1 cellular context compared by ENCODE assay signal in genomic region chr10:72245949-72246525, GRCh38.
TF ChIP-seq lines count a peak whose summit lies in the region.

No MANE protein-coding gene starts in this region.

TF ChIP-seq in K562, 482 proteins besides CTCF, POLR2A, EP300 and RAD21 (continues in another document):
- no peak for TF ChIP-seq KDM5B (IDR thresholded peaks at IDR 0.05; ENCODE audit: insufficient replicate concordance, low read depth, low read length)
- TF ChIP-seq, protein P1, sequence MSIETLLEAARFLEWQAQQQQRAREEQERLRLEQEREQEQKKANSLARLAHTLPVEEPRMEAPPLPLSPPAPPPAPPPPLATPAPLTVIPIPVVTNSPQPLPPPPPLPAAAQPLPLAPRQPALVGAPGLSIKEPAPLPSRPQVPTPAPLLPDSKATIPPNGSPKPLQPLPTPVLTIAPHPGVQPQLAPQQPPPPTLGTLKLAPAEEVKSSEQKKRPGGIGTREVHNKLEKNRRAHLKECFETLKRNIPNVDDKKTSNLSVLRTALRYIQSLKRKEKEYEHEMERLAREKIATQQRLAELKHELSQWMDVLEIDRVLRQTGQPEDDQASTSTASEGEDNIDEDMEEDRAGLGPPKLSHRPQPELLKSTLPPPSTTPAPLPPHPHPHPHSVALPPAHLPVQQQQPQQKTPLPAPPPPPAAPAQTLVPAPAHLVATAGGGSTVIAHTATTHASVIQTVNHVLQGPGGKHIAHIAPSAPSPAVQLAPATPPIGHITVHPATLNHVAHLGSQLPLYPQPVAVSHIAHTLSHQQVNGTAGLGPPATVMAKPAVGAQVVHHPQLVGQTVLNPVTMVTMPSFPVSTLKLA (conservative IDR thresholded peaks at IDR 0.05): no peak
- no peak for TF ChIP-seq ARID2 (IDR thresholded peaks at IDR 0.05)
- TF ChIP-seq, protein P2, sequence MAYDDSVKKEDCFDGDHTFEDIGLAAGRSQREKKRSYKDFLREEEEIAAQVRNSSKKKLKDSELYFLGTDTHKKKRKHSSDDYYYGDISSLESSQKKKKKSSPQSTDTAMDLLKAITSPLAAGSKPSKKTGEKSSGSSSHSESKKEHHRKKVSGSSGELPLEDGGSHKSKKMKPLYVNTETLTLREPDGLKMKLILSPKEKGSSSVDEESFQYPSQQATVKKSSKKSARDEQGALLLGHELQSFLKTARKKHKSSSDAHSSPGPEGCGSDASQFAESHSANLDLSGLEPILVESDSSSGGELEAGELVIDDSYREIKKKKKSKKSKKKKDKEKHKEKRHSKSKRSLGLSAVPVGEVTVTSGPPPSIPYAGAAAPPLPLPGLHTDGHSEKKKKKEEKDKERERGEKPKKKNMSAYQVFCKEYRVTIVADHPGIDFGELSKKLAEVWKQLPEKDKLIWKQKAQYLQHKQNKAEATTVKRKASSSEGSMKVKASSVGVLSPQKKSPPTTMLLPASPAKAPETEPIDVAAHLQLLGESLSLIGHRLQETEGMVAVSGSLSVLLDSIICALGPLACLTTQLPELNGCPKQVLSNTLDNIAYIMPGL (CRISPR knock-in tag; IDR thresholded peaks at IDR 0.05): no peak
- TF ChIP-seq KLF13 (tag; IDR thresholded peaks at IDR 0.05; ENCODE audit: borderline replicate concordance, low read depth): no peak
- TF ChIP-seq, protein P3, sequence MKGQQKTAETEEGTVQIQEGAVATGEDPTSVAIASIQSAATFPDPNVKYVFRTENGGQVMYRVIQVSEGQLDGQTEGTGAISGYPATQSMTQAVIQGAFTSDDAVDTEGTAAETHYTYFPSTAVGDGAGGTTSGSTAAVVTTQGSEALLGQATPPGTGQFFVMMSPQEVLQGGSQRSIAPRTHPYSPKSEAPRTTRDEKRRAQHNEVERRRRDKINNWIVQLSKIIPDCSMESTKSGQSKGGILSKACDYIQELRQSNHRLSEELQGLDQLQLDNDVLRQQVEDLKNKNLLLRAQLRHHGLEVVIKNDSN (CRISPR knock-in tag; IDR thresholded peaks at IDR 0.05): no peak
- peak; percentile 74 for TF ChIP-seq PRDM10 (IDR thresholded peaks at IDR 0.05; ENCODE audit: partially characterized antibody)
- TF ChIP-seq CHCHD3 (CRISPR knock-in tag; IDR thresholded peaks at IDR 0.05): no peak
- TF ChIP-seq, protein P4, sequence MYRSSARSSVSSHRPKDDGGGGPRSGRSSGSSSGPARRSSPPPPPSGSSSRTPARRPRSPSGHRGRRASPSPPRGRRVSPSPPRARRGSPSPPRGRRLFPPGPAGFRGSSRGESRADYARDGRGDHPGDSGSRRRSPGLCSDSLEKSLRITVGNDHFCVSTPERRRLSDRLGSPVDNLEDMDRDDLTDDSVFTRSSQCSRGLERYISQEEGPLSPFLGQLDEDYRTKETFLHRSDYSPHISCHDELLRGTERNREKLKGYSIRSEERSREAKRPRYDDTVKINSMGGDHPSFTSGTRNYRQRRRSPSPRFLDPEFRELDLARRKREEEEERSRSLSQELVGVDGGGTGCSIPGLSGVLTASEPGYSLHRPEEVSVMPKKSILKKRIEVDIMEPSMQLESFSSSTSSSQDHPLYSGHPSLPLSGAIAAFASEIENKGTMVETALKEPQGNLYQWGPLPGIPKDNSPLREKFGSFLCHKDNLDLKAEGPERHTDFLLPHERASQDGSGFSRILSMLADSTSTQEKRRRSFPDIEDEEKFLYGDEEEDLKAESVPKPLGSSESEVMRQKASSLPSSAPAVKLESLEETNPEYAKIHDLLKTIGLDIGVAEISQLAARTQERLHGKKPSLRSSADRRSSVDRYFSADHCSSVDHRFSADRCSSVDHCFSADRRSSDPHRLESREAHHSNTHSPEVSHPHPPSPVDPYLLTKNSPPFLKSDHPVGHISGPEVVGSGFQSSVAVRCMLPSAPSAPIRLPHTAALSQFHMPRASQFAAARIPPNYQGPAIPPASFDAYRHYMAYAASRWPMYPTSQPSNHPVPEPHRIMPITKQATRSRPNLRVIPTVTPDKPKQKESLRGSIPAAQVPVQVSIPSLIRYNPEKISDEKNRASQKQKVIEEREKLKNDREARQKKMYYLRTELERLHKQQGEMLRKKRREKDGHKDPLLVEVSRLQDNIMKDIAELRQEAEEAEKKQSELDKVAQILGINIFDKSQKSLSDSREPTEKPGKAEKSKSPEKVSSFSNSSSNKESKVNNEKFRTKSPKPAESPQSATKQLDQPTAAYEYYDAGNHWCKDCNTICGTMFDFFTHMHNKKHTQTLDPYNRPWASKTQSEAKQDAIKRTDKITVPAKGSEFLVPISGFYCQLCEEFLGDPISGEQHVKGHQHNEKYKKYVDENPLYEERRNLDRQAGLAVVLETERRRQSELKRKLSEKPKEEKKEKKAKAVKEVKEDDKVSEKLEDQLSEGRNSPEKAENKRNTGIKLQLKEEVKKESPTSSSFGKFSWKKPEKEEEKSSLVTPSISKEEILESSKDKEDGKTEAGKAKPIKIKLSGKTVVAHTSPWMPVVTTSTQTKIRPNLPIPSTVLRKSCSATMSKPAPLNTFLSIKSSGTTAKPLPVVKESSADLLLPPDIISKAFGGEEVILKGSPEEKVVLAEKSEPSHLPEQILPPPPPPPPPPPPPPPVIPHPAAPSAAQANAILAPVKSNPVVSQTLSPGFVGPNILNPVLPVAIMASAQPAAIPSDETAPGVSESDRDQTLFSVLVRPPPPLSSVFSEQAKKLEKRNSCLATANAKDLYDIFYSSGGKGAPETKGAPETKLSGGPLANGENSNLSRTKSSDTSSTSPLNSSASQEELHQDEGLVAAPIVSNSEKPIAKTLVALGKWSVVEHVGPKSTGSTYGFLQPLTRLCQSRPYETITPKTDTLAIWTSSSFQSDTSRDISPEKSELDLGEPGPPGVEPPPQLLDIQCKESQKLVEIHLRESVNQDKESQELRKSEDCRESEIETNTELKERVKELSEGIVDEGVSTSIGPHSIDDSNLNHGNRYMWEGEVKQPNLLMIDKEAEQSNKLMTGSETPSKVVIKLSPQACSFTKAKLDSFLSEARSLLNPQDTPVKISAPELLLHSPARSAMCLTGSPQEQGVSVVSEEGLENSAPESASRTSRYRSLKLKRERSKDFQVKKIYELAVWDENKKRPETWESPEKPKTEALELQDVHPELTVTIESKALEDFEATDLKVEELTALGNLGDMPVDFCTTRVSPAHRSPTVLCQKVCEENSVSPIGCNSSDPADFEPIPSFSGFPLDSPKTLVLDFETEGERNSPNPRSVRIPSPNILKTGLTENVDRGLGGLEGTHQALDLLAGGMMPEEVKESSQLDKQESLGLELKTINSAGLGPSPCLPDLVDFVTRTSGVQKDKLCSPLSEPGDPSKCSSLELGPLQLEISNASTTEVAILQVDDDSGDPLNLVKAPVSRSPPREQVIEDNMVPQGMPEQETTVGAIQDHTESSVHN (IDR thresholded peaks at IDR 0.05; ENCODE audit: borderline replicate concordance in 1 of 2, low read depth in 1 of 2): no peak
- no peak for TF ChIP-seq ATF1 (CRISPR knock-in tag; IDR thresholded peaks at IDR 0.05)
- TF ChIP-seq ATF1 (tag; IDR thresholded peaks at IDR 0.05): no peak
- TF ChIP-seq, protein P5, sequence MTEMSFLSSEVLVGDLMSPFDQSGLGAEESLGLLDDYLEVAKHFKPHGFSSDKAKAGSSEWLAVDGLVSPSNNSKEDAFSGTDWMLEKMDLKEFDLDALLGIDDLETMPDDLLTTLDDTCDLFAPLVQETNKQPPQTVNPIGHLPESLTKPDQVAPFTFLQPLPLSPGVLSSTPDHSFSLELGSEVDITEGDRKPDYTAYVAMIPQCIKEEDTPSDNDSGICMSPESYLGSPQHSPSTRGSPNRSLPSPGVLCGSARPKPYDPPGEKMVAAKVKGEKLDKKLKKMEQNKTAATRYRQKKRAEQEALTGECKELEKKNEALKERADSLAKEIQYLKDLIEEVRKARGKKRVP (CRISPR knock-in tag; IDR thresholded peaks at IDR 0.05): 0 out of 2 replicates have a peak, but pooled peaks have one; percentile 13
- no peak for TF ChIP-seq NFYB (IDR thresholded peaks at IDR 0.05; ENCODE audit: extremely low read depth, insufficient read length)
- no peak for TF ChIP-seq PRPF4 (IDR thresholded peaks at IDR 0.05; ENCODE audit: insufficient read depth, low read depth, low read length, poor library complexity, severe bottlenecking)
- TF ChIP-seq ZNF133 (CRISPR knock-in tag; IDR thresholded peaks at IDR 0.05): no peak
- TF ChIP-seq, protein P6, sequence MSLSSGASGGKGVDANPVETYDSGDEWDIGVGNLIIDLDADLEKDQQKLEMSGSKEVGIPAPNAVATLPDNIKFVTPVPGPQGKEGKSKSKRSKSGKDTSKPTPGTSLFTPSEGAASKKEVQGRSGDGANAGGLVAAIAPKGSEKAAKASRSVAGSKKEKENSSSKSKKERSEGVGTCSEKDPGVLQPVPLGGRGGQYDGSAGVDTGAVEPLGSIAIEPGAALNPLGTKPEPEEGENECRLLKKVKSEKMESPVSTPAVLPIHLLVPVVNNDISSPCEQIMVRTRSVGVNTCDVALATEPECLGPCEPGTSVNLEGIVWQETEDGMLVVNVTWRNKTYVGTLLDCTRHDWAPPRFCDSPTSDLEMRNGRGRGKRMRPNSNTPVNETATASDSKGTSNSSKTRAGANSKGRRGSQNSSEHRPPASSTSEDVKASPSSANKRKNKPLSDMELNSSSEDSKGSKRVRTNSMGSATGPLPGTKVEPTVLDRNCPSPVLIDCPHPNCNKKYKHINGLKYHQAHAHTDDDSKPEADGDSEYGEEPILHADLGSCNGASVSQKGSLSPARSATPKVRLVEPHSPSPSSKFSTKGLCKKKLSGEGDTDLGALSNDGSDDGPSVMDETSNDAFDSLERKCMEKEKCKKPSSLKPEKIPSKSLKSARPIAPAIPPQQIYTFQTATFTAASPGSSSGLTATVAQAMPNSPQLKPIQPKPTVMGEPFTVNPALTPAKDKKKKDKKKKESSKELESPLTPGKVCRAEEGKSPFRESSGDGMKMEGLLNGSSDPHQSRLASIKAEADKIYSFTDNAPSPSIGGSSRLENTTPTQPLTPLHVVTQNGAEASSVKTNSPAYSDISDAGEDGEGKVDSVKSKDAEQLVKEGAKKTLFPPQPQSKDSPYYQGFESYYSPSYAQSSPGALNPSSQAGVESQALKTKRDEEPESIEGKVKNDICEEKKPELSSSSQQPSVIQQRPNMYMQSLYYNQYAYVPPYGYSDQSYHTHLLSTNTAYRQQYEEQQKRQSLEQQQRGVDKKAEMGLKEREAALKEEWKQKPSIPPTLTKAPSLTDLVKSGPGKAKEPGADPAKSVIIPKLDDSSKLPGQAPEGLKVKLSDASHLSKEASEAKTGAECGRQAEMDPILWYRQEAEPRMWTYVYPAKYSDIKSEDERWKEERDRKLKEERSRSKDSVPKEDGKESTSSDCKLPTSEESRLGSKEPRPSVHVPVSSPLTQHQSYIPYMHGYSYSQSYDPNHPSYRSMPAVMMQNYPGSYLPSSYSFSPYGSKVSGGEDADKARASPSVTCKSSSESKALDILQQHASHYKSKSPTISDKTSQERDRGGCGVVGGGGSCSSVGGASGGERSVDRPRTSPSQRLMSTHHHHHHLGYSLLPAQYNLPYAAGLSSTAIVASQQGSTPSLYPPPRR (CRISPR knock-in tag; IDR thresholded peaks at IDR 0.05; ENCODE audit: borderline replicate concordance): no peak
- TF ChIP-seq, protein P7, sequence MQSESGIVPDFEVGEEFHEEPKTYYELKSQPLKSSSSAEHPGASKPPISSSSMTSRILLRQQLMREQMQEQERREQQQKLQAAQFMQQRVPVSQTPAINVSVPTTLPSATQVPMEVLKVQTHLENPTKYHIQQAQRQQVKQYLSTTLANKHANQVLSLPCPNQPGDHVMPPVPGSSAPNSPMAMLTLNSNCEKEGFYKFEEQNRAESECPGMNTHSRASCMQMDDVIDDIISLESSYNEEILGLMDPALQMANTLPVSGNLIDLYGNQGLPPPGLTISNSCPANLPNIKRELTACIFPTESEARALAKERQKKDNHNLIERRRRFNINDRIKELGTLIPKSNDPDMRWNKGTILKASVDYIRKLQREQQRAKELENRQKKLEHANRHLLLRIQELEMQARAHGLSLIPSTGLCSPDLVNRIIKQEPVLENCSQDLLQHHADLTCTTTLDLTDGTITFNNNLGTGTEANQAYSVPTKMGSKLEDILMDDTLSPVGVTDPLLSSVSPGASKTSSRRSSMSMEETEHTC (IDR thresholded peaks at IDR 0.05): no peak
- TF ChIP-seq SRF (CRISPR knock-in tag; IDR thresholded peaks at IDR 0.05): no peak
- no peak for TF ChIP-seq HNRNPUL1 (IDR thresholded peaks at IDR 0.05; ENCODE audit: low read length)
- no peak for TF ChIP-seq ZBTB2 (IDR thresholded peaks at IDR 0.05)
- TF ChIP-seq KLF10 (CRISPR knock-in tag; IDR thresholded peaks at IDR 0.05): no peak
- TF ChIP-seq ZNF134 (CRISPR knock-in tag; conservative IDR thresholded peaks at IDR 0.05): no peak
- TF ChIP-seq ZNF76 (CRISPR knock-in tag; IDR thresholded peaks at IDR 0.05; ENCODE audit: borderline replicate concordance): 0 out of 2 replicates have a peak, but pooled peaks have one; percentile 61
- no peak for TF ChIP-seq SMARCB1 (IDR thresholded peaks at IDR 0.05; ENCODE audit: insufficient read length, low read depth)
- TF ChIP-seq CBX2 (IDR thresholded peaks at IDR 0.05; ENCODE audit: insufficient read depth, low read length, poor library complexity, severe bottlenecking): no peak
- TF ChIP-seq NRF1 (conservative IDR thresholded peaks at IDR 0.05 in 1 of 2, IDR thresholded peaks at IDR 0.05 in 1 of 2): no peak
- 0 out of 2 replicates have a peak, but pooled peaks have one; percentile 48 for TF ChIP-seq ZNF644 (tag; IDR thresholded peaks at IDR 0.05; ENCODE audit: low read depth)
- TF ChIP-seq SNRNP70 (optimal IDR thresholded peaks at IDR 0.05; ENCODE audit: low read depth, low read length): no peak
- no peak for TF ChIP-seq NR2C1 (IDR thresholded peaks at IDR 0.05)
- TF ChIP-seq NR2C1 (tag; IDR thresholded peaks at IDR 0.05): peak; percentile 15; the same call in 1 of the 2 replicates
